8 cellular contexts compared by ENCODE assay signal in the genomic region with DNA sequence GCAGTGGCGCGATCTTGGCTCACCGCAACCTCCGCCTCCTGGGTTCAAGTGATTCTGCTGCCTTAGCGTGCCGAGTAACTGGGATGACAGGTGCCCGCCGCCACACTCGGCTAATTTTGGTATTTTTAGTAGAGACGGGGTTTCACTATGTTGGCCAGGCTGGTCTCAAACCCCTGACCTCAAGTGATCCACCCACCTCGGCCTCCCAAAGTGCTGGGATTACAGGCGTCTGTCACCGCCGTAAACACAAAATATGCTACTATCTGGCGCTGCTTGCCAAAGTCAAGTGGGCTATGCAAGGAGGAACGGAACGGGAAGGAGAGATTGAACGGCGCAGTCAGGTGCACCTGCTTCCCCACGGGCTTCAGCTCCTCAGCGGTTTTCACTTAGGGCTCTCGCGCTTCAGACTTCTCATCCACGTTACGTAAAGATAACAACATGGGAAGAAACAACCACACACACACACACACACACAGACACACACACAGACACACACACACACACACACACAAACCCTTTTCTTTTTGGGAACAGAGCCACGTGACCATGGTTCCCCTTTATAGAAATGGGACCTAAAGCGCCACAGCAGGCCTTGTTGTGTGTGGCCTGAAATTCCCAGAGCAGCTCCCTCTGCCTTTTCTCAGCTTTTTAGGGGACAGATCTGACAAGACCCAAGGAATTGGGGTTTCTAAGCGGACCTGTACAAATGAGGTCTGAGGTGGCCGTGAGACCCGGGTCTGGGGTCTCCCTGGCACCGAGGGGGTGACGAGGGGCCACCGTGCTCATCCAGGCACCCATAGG. TPM values are rescaled to one million over a fixed set of nuclear protein-coding genes. Genes with fewer than 3 reads are reported as not detected.
DNase-seq lines count a peak whose midpoint lies in the region; ATAC-seq and TF ChIP-seq lines count a peak whose summit lies in the region.

No MANE protein-coding gene starts in this region.

- H3K4me3 ChIP-seq in ascending aorta, result peak overlapping the region; percentile 47 to 51

- no peaks in the 10 kb centered on the region for H3K4me1 ChIP-seq in ascending aorta

- no peak for TF ChIP-seq CTCF in ascending aorta (IDR thresholded peaks at IDR 0.05)

- DNase-seq in Ammon's horn (ENCODE audit: low spot score) (peak; percentile 18), RPMI8226 (peak; percentile 79), ascending aorta (ENCODE audit: low spot score in 2 of 2) (peak in 1 of 2 donors; percentile 65), dedifferentiated amniotic fluid mesenchymal stem cell (ENCODE audit: extremely low spot score) (no peak), NCI-H510A treated with DMSO at 0.1 percent for 48 hours (lab: John Stamatoyannopoulos, UW) (no peak)
- peak; percentile 34 for DNase-seq in stimulated activated CD4-positive, alpha-beta T cell treated with anti-CD3 and anti-CD28 coated beads, Interleukin-4, amount 100 ng/mL, for 1 hour

- no peaks in the 10 kb centered on the region for H3K9me3 ChIP-seq in ascending aorta

- H3K27ac ChIP-seq in ascending aorta, result no peak overlapping the region

- no peaks in the 10 kb centered on the region for H3K27me3 ChIP-seq in ascending aorta

- intact Hi-C loops in ascending aorta (cut with DNase I), result no loop called here

- peak; percentile 22 for ATAC-seq in GM21528 (IDR thresholded peaks at IDR 0.05; ENCODE audit: low FRiP score, unreplicated experiment)
- no peak for ATAC-seq in HG03095 (IDR thresholded peaks at IDR 0.05; ENCODE audit: unreplicated experiment)

- H3K36me3 ChIP-seq in ascending aorta, result no peaks in the 10 kb centered on the region

RNA-seq across cellular contexts. Expression of a gene that starts 1.5 kb away (rescaled TPM):
- total RNA-seq in ascending aorta, result 2.2 TPM

RNA-seq across cellular contexts. Expression of a gene that starts 56.0 kb away (rescaled TPM):
- total RNA-seq in ascending aorta, result 74.0 TPM

Comparison
In these comparisons a context has a peak if more than half of its experiments do, and no peak if none do; other contexts are left out.
1. DNase-seq: peak in Ammon's horn (single experiment), RPMI8226 (single experiment) and stimulated activated CD4-positive, alpha-beta T cell treated with anti-CD3 and anti-CD28 coated beads, Interleukin-4, amount 100 ng/mL, for 1 hour (single experiment); none in dedifferentiated amniotic fluid mesenchymal stem cell (single experiment) and NCI-H510A treated with DMSO at 0.1 percent for 48 hours (single experiment).